ENCODE assay signal across 15 cellular contexts in the genomic region with DNA sequence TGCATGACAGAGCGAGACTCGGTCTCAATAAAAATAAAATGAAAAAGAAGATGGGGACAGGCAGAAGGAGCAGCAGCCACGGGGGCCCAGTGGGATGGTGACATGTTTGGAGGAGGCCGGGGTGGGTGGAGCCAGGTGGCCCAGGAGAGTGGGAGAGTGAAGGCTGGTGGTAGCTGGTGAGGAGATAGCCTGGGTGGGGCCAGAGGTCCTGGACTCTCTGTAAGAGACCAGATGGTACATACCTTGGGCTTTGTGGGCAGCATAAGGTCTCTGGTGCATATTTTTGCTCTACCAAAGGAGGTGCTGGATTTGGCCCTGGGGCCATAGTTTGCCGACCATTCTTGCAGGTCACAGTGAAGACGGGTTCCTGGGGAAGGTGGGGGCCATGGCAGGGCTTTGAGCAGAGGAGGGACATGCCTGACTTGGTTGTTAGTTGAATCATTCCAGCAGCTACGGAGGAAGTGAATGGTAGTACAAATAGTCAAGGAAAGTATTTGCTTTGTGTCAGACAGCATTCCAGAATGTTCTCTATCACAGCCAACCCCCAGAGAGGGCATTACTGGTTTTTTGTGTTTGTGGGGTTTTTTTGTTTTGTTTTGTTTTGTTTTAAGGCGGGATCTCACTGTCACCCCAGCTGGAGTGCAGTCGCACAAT.
A peak's percentile ranks its signal among the peaks of the same experiment; 100 is the strongest.
DNase-seq lines count a peak whose midpoint lies in the region; ATAC-seq, FAIRE-seq and TF ChIP-seq lines count a peak whose summit lies in the region.
"Had no signal": no experiment of that assay in that cellular context is flagged by ENCODE, and none has a peak within 500 bp of the region (broad histone marks: within the 10 kb centered on the region; RNA-seq: fewer than 3 reads in every experiment).

No MANE protein-coding gene starts in this region.

- no peak for TF ChIP-seq CTCF in RWPE2 (IDR thresholded peaks at IDR 0.05; ENCODE audit: poor library complexity, severe bottlenecking)

- peaks cover 6% of the 10 kb centered on the region for H3K79me1 ChIP-seq in neuronal stem cell (ENCODE audit: low read depth, low read length)

- no peak overlapping the region for H3K4me2 ChIP-seq in neuronal stem cell (ENCODE audit: insufficient read depth, low read length, poor library complexity, severe bottlenecking)

- no peak overlapping the region for H2AK5ac ChIP-seq in neuronal stem cell (ENCODE audit: low read depth, low read length)

- H3K4ac ChIP-seq in neuronal stem cell (ENCODE audit: low read length) = no peak overlapping the region

- H4K91ac ChIP-seq in neuronal stem cell (ENCODE audit: low read depth, low read length, poor library complexity) = no peak overlapping the region

- POLR2A ChIA-PET in CD4-positive, alpha-beta memory T cell (lab: Charles Lee; ENCODE audit: partially characterized antibody) = no interaction called here

- H3K9me3 Mint-ChIP-seq in CD4-positive, alpha-beta memory T cell = peaks cover 0 to 3% (median 0%) of the 10 kb centered on the region in 8 donors
- H3K9me3 Mint-ChIP-seq in dendritic cell treated with granulocyte-macrophage colony-stimulating factor and Interleukin-4, amounts not matched to agents 40 ng/mL and 50 ng/mL, for 4 days = no peaks in the 10 kb centered on the region

- H3K18ac ChIP-seq in neuronal stem cell (ENCODE audit: low read length) = peak overlapping the region; percentile 83

- no peak overlapping the region for H2BK12ac ChIP-seq in neuronal stem cell (ENCODE audit: low read length)

- no peak overlapping the region for H3K27ac ChIP-seq in CD4-positive, alpha-beta memory T cell (ENCODE audit: low read depth, low read length)
- H3K27ac ChIP-seq in RWPE2 (ENCODE audit: poor library complexity, severe bottlenecking) (peak overlapping the region; percentile 45), neuronal stem cell (replicated peaks; ENCODE audit: low read length) (no peak overlapping the region)
- H3K27ac ChIP-seq: gastroesophageal sphincter, parathyroid adenoma had no signal

- no peak overlapping the region for H3K23ac ChIP-seq in neuronal stem cell (ENCODE audit: low read depth, low read length, poor library complexity)

- H2BK120ac ChIP-seq in neuronal stem cell (ENCODE audit: low read depth, low read length) = no peak overlapping the region

- peaks cover 7% of the 10 kb centered on the region for H3K4me1 ChIP-seq in CD4-positive, alpha-beta memory T cell (ENCODE audit: insufficient read depth, low read length)
- H3K4me1 ChIP-seq in RWPE2 (ENCODE audit: insufficient read depth, poor library complexity, severe bottlenecking) (peaks cover 15% of the 10 kb centered on the region), neuronal stem cell (ENCODE audit: control insufficient read depth in 2 of 2, insufficient read depth in 1 of 2, low read depth in 1 of 2, low read length in 2 of 2) (no peaks in the 10 kb centered on the region)

- H3K36me3 ChIP-seq in CD4-positive, alpha-beta memory T cell (ENCODE audit: insufficient read depth, low read length) = peaks cover 29% of the 10 kb centered on the region
- H3K36me3 ChIP-seq in RWPE2 (ENCODE audit: low read depth) (peaks cover 13% of the 10 kb centered on the region), neuronal stem cell (replicated peaks in 1 of 2; ENCODE audit: control insufficient read depth in 2 of 2, insufficient read depth in 2 of 2, low read length in 2 of 2) (peaks cover 0 to 9% of the 10 kb centered on the region in 2 donors)

- H3K36me3 Mint-ChIP-seq in CD4-positive, alpha-beta memory T cell = peaks cover 18 to 36% of the 10 kb centered on the region in 2 donors
- H3K36me3 Mint-ChIP-seq in dendritic cell treated with granulocyte-macrophage colony-stimulating factor and Interleukin-4, amounts not matched to agents 40 ng/mL and 50 ng/mL, for 4 days (ENCODE audit: low read depth) = peaks cover 57% of the 10 kb centered on the region

- H4K8ac ChIP-seq in neuronal stem cell (ENCODE audit: low read depth, low read length) = peak overlapping the region; percentile 65

- intact Hi-C loops in CD4-positive, alpha-beta memory T cell (cut with micrococcal nuclease) = no loop called here
- intact Hi-C loops in dendritic cell treated with granulocyte-macrophage colony-stimulating factor and Interleukin-4, amounts not matched to agents 40 ng/mL and 50 ng/mL, for 4 days (cut with micrococcal nuclease) = no loop called here

- H3K27me3 Mint-ChIP-seq in CD4-positive, alpha-beta memory T cell = no peaks in the 10 kb centered on the region
- H3K27me3 Mint-ChIP-seq in dendritic cell treated with granulocyte-macrophage colony-stimulating factor and Interleukin-4, amounts not matched to agents 40 ng/mL and 50 ng/mL, for 4 days = no peaks in the 10 kb centered on the region

- no CpG with 5 or more reads among the region's 9 CpGs for WGBS in neuronal stem cell (ENCODE audit: extremely low coverage in 2 of 2, insufficient read length in 2 of 2, insufficient replicate concordance in 1 of 2), 2 donors

- H3K4me3 Mint-ChIP-seq in CD4-positive, alpha-beta memory T cell = no peak overlapping the region
- no peak overlapping the region for H3K4me3 Mint-ChIP-seq in dendritic cell treated with granulocyte-macrophage colony-stimulating factor and Interleukin-4, amounts not matched to agents 40 ng/mL and 50 ng/mL, for 4 days

- no peaks in the 10 kb centered on the region for H3K27me3 ChIP-seq in CD4-positive, alpha-beta memory T cell (ENCODE audit: insufficient read depth, low read length)
- no peaks in the 10 kb centered on the region for H3K27me3 ChIP-seq in RWPE2 (ENCODE audit: insufficient read depth, poor library complexity, severe bottlenecking)
- no peaks in the 10 kb centered on the region for H3K27me3 ChIP-seq in neuronal stem cell (ENCODE audit: control insufficient read depth in 3 of 3, insufficient read depth in 3 of 3, low read depth in 1 of 3, low read length in 3 of 3)
- H3K27me3 ChIP-seq: gastroesophageal sphincter had no signal

- H2AFZ ChIP-seq in neuronal stem cell (ENCODE audit: low read length) = no peak overlapping the region
- H2AFZ ChIP-seq: parathyroid adenoma had no signal

- H2BK5ac ChIP-seq in neuronal stem cell (ENCODE audit: low read length) = no peak overlapping the region

- H3K4me1 Mint-ChIP-seq in CD4-positive, alpha-beta memory T cell = peaks cover 13 to 49% (median 23%) of the 10 kb centered on the region in 4 donors
- peaks cover 29% of the 10 kb centered on the region for H3K4me1 Mint-ChIP-seq in dendritic cell treated with granulocyte-macrophage colony-stimulating factor and Interleukin-4, amounts not matched to agents 40 ng/mL and 50 ng/mL, for 4 days (ENCODE audit: low read depth)

- no peak for DNase-seq in CD4-positive, alpha-beta memory T cell
- DNase-seq in RWPE2 (ENCODE audit: low spot score) = no peak
- no peak for DNase-seq in neuronal stem cell (ENCODE audit: low spot score)
- no peak for DNase-seq in NCI-H146 (lab: John Stamatoyannopoulos, UW)
- DNase-seq in SHP77 treated with DMSO at 0.1 percent for 48 hours (lab: John Stamatoyannopoulos, UW) = no peak
- no peak for DNase-seq in GM19239 (ENCODE audit: insufficient read length, low spot score)
- DNase-seq in frontal cortex (ENCODE audit: low spot score in 2 of 2) = no peak
- DNase-seq: activated CD4-positive, CD25-positive, alpha-beta regulatory T cell; activated effector memory CD4-positive, alpha-beta T cell treated with Interleukin-2 at 50 U/mL for 16 hours; COR-L47; SIG-M5; stimulated activated CD4-positive, alpha-beta T cell treated with anti-CD3 and anti-CD28 coated beads, Interleukin-1b, Interleukin-23, amount 100 ng/mL, for 48 hours had no signal

- no peaks in the 10 kb centered on the region for H3K9me3 ChIP-seq in CD4-positive, alpha-beta memory T cell (ENCODE audit: control insufficient read depth in 1 of 2, low read length in 2 of 2)
- H3K9me3 ChIP-seq in RWPE2 (ENCODE audit: severe bottlenecking) = no peaks in the 10 kb centered on the region
- H3K9me3 ChIP-seq in neuronal stem cell (replicated peaks in 1 of 2; ENCODE audit: control insufficient read depth in 2 of 2, insufficient read depth in 1 of 2, low read depth in 1 of 2, low read length in 2 of 2) = no peaks in the 10 kb centered on the region
- H3K9me3 ChIP-seq: gastroesophageal sphincter had no signal

- H3K27ac Mint-ChIP-seq in CD4-positive, alpha-beta memory T cell = peak overlapping the region in 4 of 7 donors; percentile 23 to 80 (median 68)
- H3K27ac Mint-ChIP-seq in dendritic cell treated with granulocyte-macrophage colony-stimulating factor and Interleukin-4, amounts not matched to agents 40 ng/mL and 50 ng/mL, for 4 days = peak overlapping the region; percentile 1

- no peak for FAIRE-seq in GM19239 (lab: Jason Lieb, UNC)
- no peak for FAIRE-seq in frontal cortex (lab: Jason Lieb, UNC)

- ATAC-seq in RWPE2 (ENCODE audit: low read depth) = peak; percentile 62
- ATAC-seq: gastroesophageal sphincter had no signal

- CTCF ChIA-PET in CD4-positive, alpha-beta memory T cell (lab: Charles Lee; ENCODE audit: partially characterized antibody) = no interaction called here

- no peak overlapping the region for H3K14ac ChIP-seq in neuronal stem cell (ENCODE audit: low read length)

- no peak overlapping the region for H2BK15ac ChIP-seq in neuronal stem cell (ENCODE audit: low read length)

- H3K4me3 ChIP-seq in CD4-positive, alpha-beta memory T cell (ENCODE audit: low read length in 2 of 2) = no peak overlapping the region
- H3K4me3 ChIP-seq in RWPE2 (ENCODE audit: severe bottlenecking) = no peak overlapping the region
- H3K4me3 ChIP-seq in neuronal stem cell (ENCODE audit: low read length in 2 of 2) = no peak overlapping the region
- H3K4me3 ChIP-seq: gastroesophageal sphincter had no signal

- H3K9ac ChIP-seq in neuronal stem cell (ENCODE audit: low read depth, low read length, poor library complexity) = no peak overlapping the region
- H3K9ac ChIP-seq: parathyroid adenoma had no signal
